10 cellular contexts compared by ENCODE assay signal in genomic region chr10:123683865-123684264, GRCh38. TPM values are rescaled to one million over a fixed set of nuclear protein-coding genes. Genes with fewer than 3 reads are reported as not detected.
"Had no signal": no experiment of that assay in that cellular context is flagged by ENCODE, and none has a peak within 500 bp of the region (broad histone marks: within the 10 kb centered on the region; RNA-seq: fewer than 3 reads in every experiment).

No MANE protein-coding gene starts in this region.

- H3K4me1 Mint-ChIP-seq: GM23338 had no signal

- DNase-seq: GM23248, GOT3, H7, H9, HCEC 1CT, HFFc6 had no signal

- H3K9me3 ChIP-seq: HAP-1 had no signal

- ATAC-seq: GM23338, HCT116 had no signal

- H3K27ac ChIP-seq: GM23248 had no signal

- H3K9ac ChIP-seq: GM23248 had no signal

- H3K9me3 Mint-ChIP-seq: GM23338, H9 had no signal

- H3K4me1 ChIP-seq: HAP-1 had no signal

- H2AFZ ChIP-seq: GM23248, GM23338 had no signal

- H3K4me3 ChIP-seq: GM23248, GM23338, HAP-1 had no signal

- H3K4me2 ChIP-seq: GM23338 had no signal

- H3K36me3 ChIP-seq: HAP-1 had no signal

- H3K4me3 Mint-ChIP-seq: GM23338, H9, HFFc6 had no signal

- H3K27ac Mint-ChIP-seq: GM23338, H9, HFFc6 had no signal

RNA-seq across cellular contexts. Expression of gene GPR26, which starts 17.7 kb away (rescaled TPM):
- total RNA-seq: GM23248, H4, HFFc6 had no signal
- polyA plus RNA-seq: GM23248 had no signal
